ENCODE assay signal across 2 cellular contexts in genomic region chr17:34378664-34379101, GRCh38.
TF ChIP-seq lines count a peak whose summit lies in the region.

No MANE protein-coding gene starts in this region.

TF ChIP-seq in SK-N-SH treated with all-trans-retinoic acid at 6 μM for 48 hours, 23 proteins besides CTCF, POLR2A, EP300 and RAD21 (continued from another document):
- no peak for TF ChIP-seq TSHZ2 (CRISPR knock-in tag; IDR thresholded peaks at IDR 0.05)
- TF ChIP-seq SNAI2 (CRISPR knock-in tag; IDR thresholded peaks at IDR 0.05): no peak
- TF ChIP-seq ZNF70 (CRISPR knock-in tag; IDR thresholded peaks at IDR 0.05): no peak

TF ChIP-seq in WTC11, 78 proteins besides CTCF, POLR2A, EP300 and RAD21 (continued from another document):
- TF ChIP-seq, protein P1, sequence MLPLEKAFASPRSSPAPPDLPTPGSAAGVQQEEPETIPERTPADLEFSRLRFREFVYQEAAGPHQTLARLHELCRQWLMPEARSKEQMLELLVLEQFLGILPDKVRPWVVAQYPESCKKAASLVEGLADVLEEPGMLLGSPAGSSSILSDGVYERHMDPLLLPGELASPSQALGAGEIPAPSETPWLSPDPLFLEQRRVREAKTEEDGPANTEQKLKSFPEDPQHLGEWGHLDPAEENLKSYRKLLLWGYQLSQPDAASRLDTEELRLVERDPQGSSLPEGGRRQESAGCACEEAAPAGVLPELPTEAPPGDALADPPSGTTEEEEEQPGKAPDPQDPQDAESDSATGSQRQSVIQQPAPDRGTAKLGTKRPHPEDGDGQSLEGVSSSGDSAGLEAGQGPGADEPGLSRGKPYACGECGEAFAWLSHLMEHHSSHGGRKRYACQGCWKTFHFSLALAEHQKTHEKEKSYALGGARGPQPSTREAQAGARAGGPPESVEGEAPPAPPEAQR (CRISPR knock-in tag; IDR thresholded peaks at IDR 0.05): no peak
- TF ChIP-seq TCF7 (CRISPR knock-in tag; IDR thresholded peaks at IDR 0.05; ENCODE audit: low read depth) (no peak), MYBL2 (CRISPR knock-in tag; IDR thresholded peaks at IDR 0.05) (no peak)
- TF ChIP-seq, protein P2, sequence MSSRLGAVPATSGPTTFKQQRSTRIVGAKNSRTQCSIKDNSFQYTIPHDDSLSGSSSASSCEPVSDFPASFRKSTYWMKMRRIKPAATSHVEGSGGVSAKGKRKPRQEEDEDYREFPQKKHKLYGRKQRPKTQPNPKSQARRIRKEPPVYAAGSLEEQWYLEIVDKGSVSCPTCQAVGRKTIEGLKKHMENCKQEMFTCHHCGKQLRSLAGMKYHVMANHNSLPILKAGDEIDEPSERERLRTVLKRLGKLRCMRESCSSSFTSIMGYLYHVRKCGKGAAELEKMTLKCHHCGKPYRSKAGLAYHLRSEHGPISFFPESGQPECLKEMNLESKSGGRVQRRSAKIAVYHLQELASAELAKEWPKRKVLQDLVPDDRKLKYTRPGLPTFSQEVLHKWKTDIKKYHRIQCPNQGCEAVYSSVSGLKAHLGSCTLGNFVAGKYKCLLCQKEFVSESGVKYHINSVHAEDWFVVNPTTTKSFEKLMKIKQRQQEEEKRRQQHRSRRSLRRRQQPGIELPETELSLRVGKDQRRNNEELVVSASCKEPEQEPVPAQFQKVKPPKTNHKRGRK (CRISPR knock-in tag; IDR thresholded peaks at IDR 0.05; ENCODE audit: borderline replicate concordance): no peak
TF ChIP-seq in WTC11: peak in this region for 0.
